13 cellular contexts compared by ENCODE assay signal in genomic region chr12:89857652-89858274, GRCh38.
DNase-seq lines count a peak whose midpoint lies in the region; ATAC-seq and TF ChIP-seq lines count a peak whose summit lies in the region.
"Had no signal": no experiment of that assay in that cellular context is flagged by ENCODE, and none has a peak within 500 bp of the region (broad histone marks: within the 10 kb centered on the region; RNA-seq: fewer than 3 reads in every experiment).

No MANE protein-coding gene starts in this region.

- POLR2A ChIA-PET in CD8-positive, alpha-beta memory T cell (lab: Charles Lee), result interaction anchor here (0.7 kb wide), 1 partner anchor 234 kb away, joined by 6 read pairs; no protein-coding TSS in a partner anchor

- H4K20me1 ChIP-seq in OCI-LY3 (ENCODE audit: insufficient read depth, low read length), result no peaks in the 10 kb centered on the region

- H3K36me3 ChIP-seq in left ventricle myocardium inferior (no peaks in the 10 kb centered on the region), OCI-LY3 (replicated peaks; ENCODE audit: low read depth, low read length) (no peaks in the 10 kb centered on the region)
- no peaks in the 10 kb centered on the region for H3K36me3 ChIP-seq in CD8-positive, alpha-beta memory T cell (ENCODE audit: insufficient read depth, low read length)
- H3K36me3 ChIP-seq: pancreas, vagina had no signal

- H3K36me3 Mint-ChIP-seq in stimulated activated memory B cell treated with anti-CD40 and anti-IgM and Interleukin-4, amounts not matched to agents 10 μg/mL and 1 μg/mL and 100 μg/mL, for 72 hours, result peaks cover 5% of the 10 kb centered on the region
- peaks cover 0 to 3% (median 0%) of the 10 kb centered on the region in 3 donors for H3K36me3 Mint-ChIP-seq in CD8-positive, alpha-beta memory T cell

- peak overlapping the region; percentile 71 for H3K4me2 ChIP-seq in OCI-LY3 (ENCODE audit: low read length)

- no peaks in the 10 kb centered on the region for H3K9me3 ChIP-seq in left ventricle myocardium inferior (replicated peaks)
- H3K9me3 ChIP-seq in OCI-LY3 (ENCODE audit: insufficient read depth, low read length), result no peaks in the 10 kb centered on the region
- H3K9me3 ChIP-seq in CD8-positive, alpha-beta memory T cell (ENCODE audit: low read length), result no peaks in the 10 kb centered on the region
- H3K9me3 ChIP-seq: pancreas, vagina had no signal

- H3K4me3 ChIP-seq in left ventricle myocardium inferior, result no peak overlapping the region
- H3K4me3 ChIP-seq in OCI-LY3 (ENCODE audit: low read length), result peak overlapping the region; percentile 45
- H3K4me3 ChIP-seq in CD8-positive, alpha-beta memory T cell (ENCODE audit: low read length), result no peak overlapping the region
- H3K4me3 ChIP-seq: pancreas, vagina had no signal

- ATAC-seq in Right ventricle myocardium superior (ENCODE audit: poor library complexity) (peak; percentile 64), HG02884 (IDR thresholded peaks at IDR 0.05; ENCODE audit: unreplicated experiment) (peak; percentile 32)
- ATAC-seq in stimulated activated memory B cell treated with anti-CD40 and anti-IgM and Interleukin-4, amounts not matched to agents 10 μg/mL and 1 μg/mL and 100 μg/mL, for 72 hours, result peak; percentile 72

- intact Hi-C loops in Right ventricle myocardium superior (cut with DNase I) (no loop called here), left ventricle myocardium inferior (cut with micrococcal nuclease) (no loop called here)

- H3K27ac Mint-ChIP-seq in stimulated activated memory B cell treated with anti-CD40 and anti-IgM and Interleukin-4, amounts not matched to agents 10 μg/mL and 1 μg/mL and 100 μg/mL, for 72 hours, result peak overlapping the region; percentile 79
- peak overlapping the region in 3 of 8 donors; percentile 3 to 76 (median 69) for H3K27ac Mint-ChIP-seq in CD8-positive, alpha-beta memory T cell

- H3K9ac ChIP-seq in OCI-LY3 (ENCODE audit: low read length), result 0 out of 2 replicates have a peak overlapping the region, but pooled peaks have one; percentile 4

- CTCF ChIA-PET in CD8-positive, alpha-beta memory T cell (lab: Charles Lee), result no interaction called here

- H3K9me3 Mint-ChIP-seq in stimulated activated memory B cell treated with anti-CD40 and anti-IgM and Interleukin-4, amounts not matched to agents 10 μg/mL and 1 μg/mL and 100 μg/mL, for 72 hours, result peaks cover 3% of the 10 kb centered on the region
- no peaks in the 10 kb centered on the region for H3K9me3 Mint-ChIP-seq in CD8-positive, alpha-beta memory T cell

- H3K4me1 Mint-ChIP-seq in stimulated activated memory B cell treated with anti-CD40 and anti-IgM and Interleukin-4, amounts not matched to agents 10 μg/mL and 1 μg/mL and 100 μg/mL, for 72 hours, result peaks cover 74% of the 10 kb centered on the region
- peaks cover 53 to 68% (median 62%) of the 10 kb centered on the region in 3 donors for H3K4me1 Mint-ChIP-seq in CD8-positive, alpha-beta memory T cell

- no peak for TF ChIP-seq CTCF in left ventricle myocardium inferior (IDR thresholded peaks at IDR 0.05; ENCODE audit: borderline replicate concordance)
- TF ChIP-seq CTCF in OCI-LY3 (IDR thresholded peaks at IDR 0.05; ENCODE audit: low read depth, low read length), result no peak

- no peaks in the 10 kb centered on the region for H3K4me1 ChIP-seq in left ventricle myocardium inferior
- H3K4me1 ChIP-seq in OCI-LY3 (ENCODE audit: low read length), result peaks cover 58% of the 10 kb centered on the region
- H3K4me1 ChIP-seq in CD8-positive, alpha-beta memory T cell (ENCODE audit: insufficient read depth, low read length), result peaks cover 25% of the 10 kb centered on the region
- H3K4me1 ChIP-seq: pancreas, vagina had no signal

- H3K4me3 Mint-ChIP-seq in stimulated activated memory B cell treated with anti-CD40 and anti-IgM and Interleukin-4, amounts not matched to agents 10 μg/mL and 1 μg/mL and 100 μg/mL, for 72 hours, result peak overlapping the region; percentile 43
- no peak overlapping the region for H3K4me3 Mint-ChIP-seq in CD8-positive, alpha-beta memory T cell

- no peaks in the 10 kb centered on the region for H3K79me2 ChIP-seq in OCI-LY3 (ENCODE audit: low read length)

- H3K27me3 Mint-ChIP-seq in stimulated activated memory B cell treated with anti-CD40 and anti-IgM and Interleukin-4, amounts not matched to agents 10 μg/mL and 1 μg/mL and 100 μg/mL, for 72 hours, result no peaks in the 10 kb centered on the region
- H3K27me3 Mint-ChIP-seq in CD8-positive, alpha-beta memory T cell, result no peaks in the 10 kb centered on the region

- H3K27ac ChIP-seq in left ventricle myocardium inferior (replicated peaks) (no peak overlapping the region), OCI-LY3 (ENCODE audit: low read length) (peak overlapping the region; percentile 28; the same call in 1 of the 2 replicates)
- no peak overlapping the region for H3K27ac ChIP-seq in CD8-positive, alpha-beta memory T cell (ENCODE audit: low read depth, low read length)
- H3K27ac ChIP-seq: pancreas, vagina had no signal

- no peak overlapping the region for H2AFZ ChIP-seq in OCI-LY3 (ENCODE audit: low read depth, low read length)

- DNase-seq in Right ventricle myocardium superior (no peak), left ventricle myocardium inferior (no peak), NCI-H1048 (lab: John Stamatoyannopoulos, UW) (no peak), NCI-H1092 treated with DMSO at 0.1 percent for 48 hours (lab: John Stamatoyannopoulos, UW) (no peak)
- DNase-seq in CD8-positive, alpha-beta memory T cell, result no peak
- DNase-seq: ACHN; activated T-cell treated with anti-CD3 and anti-CD28 coated beads, Interleukin-2, amount 50 U/mL, for 48 hours; anterior cingulate cortex; pancreas had no signal

- H3K27me3 ChIP-seq in left ventricle myocardium inferior (ENCODE audit: low read depth) (peaks cover 85% of the 10 kb centered on the region), OCI-LY3 (ENCODE audit: low read depth, low read length) (peaks cover 19% of the 10 kb centered on the region)
- H3K27me3 ChIP-seq in CD8-positive, alpha-beta memory T cell (ENCODE audit: insufficient read depth, low read length, poor library complexity, severe bottlenecking), result no peaks in the 10 kb centered on the region
- H3K27me3 ChIP-seq: pancreas, vagina had no signal
